ENCODE assay signal across 8 cellular contexts in genomic region chr19:10643968-10644290, GRCh38. TPM values are rescaled to one million over a fixed set of nuclear protein-coding genes. Genes with fewer than 3 reads are reported as not detected.
DNase-seq lines count a peak whose midpoint lies in the region; ATAC-seq and TF ChIP-seq lines count a peak whose summit lies in the region.
"Had no signal": no experiment of that assay in that cellular context is flagged by ENCODE, and none has a peak within 500 bp of the region (broad histone marks: within the 10 kb centered on the region; RNA-seq: fewer than 3 reads in every experiment).

No MANE protein-coding gene starts in this region.

- H3K36me3 Mint-ChIP-seq in H9 (ENCODE audit: insufficient read depth in 1 of 3, low read depth in 3 of 3) (peaks cover 13 to 46% (median 42%) of the 10 kb centered on the region in 3 experiments; a peak in 6 of 7 replicates), neural progenitor cell (peaks cover 11% of the 10 kb centered on the region)

- H3K27me3 ChIP-seq in H9 (ENCODE audit: insufficient read depth, low read length) (no peaks in the 10 kb centered on the region), ascending aorta (no peaks in the 10 kb centered on the region), neural progenitor cell (no peaks in the 10 kb centered on the region)

- H3K4me3 Mint-ChIP-seq in H9 (peak overlapping the region in 1 of 2 experiments; percentile 58; a peak in 2 of 5 replicates), neural progenitor cell (peak overlapping the region; percentile 72)

- no peak overlapping the region for H2AK5ac ChIP-seq in H9 (ENCODE audit: insufficient read length, low read length)

- H2BK12ac ChIP-seq in H9 (ENCODE audit: insufficient read length, low read depth, low read length) = no peak overlapping the region

- WGBS in H9 (ENCODE audit: extremely low coverage, insufficient read length, low lambda C conversion rate) = no CpG with 5 or more reads among the region's 4 CpGs

- H4K91ac ChIP-seq in H9 (ENCODE audit: insufficient read length, low read depth, low read length) = no peak overlapping the region

- no peak overlapping the region for H2BK15ac ChIP-seq in H9 (ENCODE audit: low read depth, low read length)

- H3K36me3 ChIP-seq in ascending aorta = peaks cover 44 to 48% of the 10 kb centered on the region in 2 donors
- H3K36me3 ChIP-seq in neural progenitor cell = no peaks in the 10 kb centered on the region

- no peak overlapping the region for H3K4ac ChIP-seq in H9 (ENCODE audit: low read depth, low read length)

- H3K27ac Mint-ChIP-seq in H9 (peak overlapping the region; percentile 88 to 96 (median 90)), neural progenitor cell (peak overlapping the region; percentile 69)

- H3K9ac ChIP-seq in H9 (ENCODE audit: extremely low read depth, insufficient read length, low read length) (no peak overlapping the region), neural progenitor cell (peak overlapping the region; percentile 7)

- no peaks in the 10 kb centered on the region for H3K27me3 Mint-ChIP-seq in H9 (ENCODE audit: low read depth)
- peaks cover 2% of the 10 kb centered on the region for H3K27me3 Mint-ChIP-seq in neural progenitor cell (ENCODE audit: insufficient read depth, low read depth)

- H3K79me2 ChIP-seq in H9 (ENCODE audit: insufficient read depth, low read length) (no peaks in the 10 kb centered on the region), neural progenitor cell (ENCODE audit: low read depth) (no peaks in the 10 kb centered on the region)

- no peaks in the 10 kb centered on the region for H3K9me3 Mint-ChIP-seq in H9
- no peaks in the 10 kb centered on the region for H3K9me3 Mint-ChIP-seq in neural progenitor cell

- peaks cover 20% of the 10 kb centered on the region for H3F3A ChIP-seq in neural progenitor cell (ENCODE audit: low read depth)

- no peak for DNase-seq in H9
- DNase-seq in ascending aorta (ENCODE audit: low spot score in 2 of 2) = no peak
- DNase-seq in neural progenitor cell (ENCODE audit: low spot score) = no peak
- no peak for DNase-seq in DMS153 (lab: John Stamatoyannopoulos, UW)
- DNase-seq: activated gamma-delta T cell treated with Interleukin-2 at 50 U/mL for 16 hours had no signal

- no peaks in the 10 kb centered on the region for H3K9me3 ChIP-seq in H9 (ENCODE audit: control insufficient read depth, low read depth, low read length)
- H3K9me3 ChIP-seq in ascending aorta = no peaks in the 10 kb centered on the region
- H3K9me3 ChIP-seq in neural progenitor cell (ENCODE audit: low read depth) = no peaks in the 10 kb centered on the region

- no peak overlapping the region for H4K8ac ChIP-seq in H9 (replicated peaks; ENCODE audit: insufficient read length, low read depth, low read length)

- TF ChIP-seq CTCF in H9 (conservative IDR thresholded peaks at IDR 0.05) (no peak), ascending aorta (IDR thresholded peaks at IDR 0.05) (no peak), neural progenitor cell (IDR thresholded peaks at IDR 0.05) (no peak)

- H3K56ac ChIP-seq in H9 (ENCODE audit: insufficient read length, low read depth, low read length) = no peak overlapping the region

- H3K27ac ChIP-seq in H9 (ENCODE audit: insufficient read length, low read depth, low read length) = no peak overlapping the region
- peak overlapping the region; percentile 24 to 53 for H3K27ac ChIP-seq in ascending aorta
- peak overlapping the region; percentile 87 for H3K27ac ChIP-seq in neural progenitor cell

- no peak overlapping the region for H2BK5ac ChIP-seq in H9 (ENCODE audit: insufficient read length, low read length)

- H3K18ac ChIP-seq in H9 (ENCODE audit: insufficient read length, low read depth, low read length) = no peak overlapping the region

- H2BK20ac ChIP-seq in H9 (ENCODE audit: low read depth, low read length, poor library complexity, severe bottlenecking) = no peak overlapping the region

- H3K79me1 ChIP-seq in H9 (ENCODE audit: insufficient read depth, low read depth, low read length, poor library complexity, severe bottlenecking) = no peaks in the 10 kb centered on the region

- no peak overlapping the region for H2BK120ac ChIP-seq in H9 (ENCODE audit: low read depth, low read length, poor library complexity, severe bottlenecking)

- no peak overlapping the region for H3K4me2 ChIP-seq in H9 (ENCODE audit: insufficient read depth, insufficient read length, low read length)
- H3K4me2 ChIP-seq in neural progenitor cell = peak overlapping the region; percentile 54

- H3K4me3 ChIP-seq in ascending aorta (no peak overlapping the region), neural progenitor cell (no peak overlapping the region)
- H3K4me3 ChIP-seq: lung had no signal

- intact Hi-C loops in ascending aorta (cut with DNase I) = loop anchor here (1.0 to 5.0 kb wide), 2 partner anchors 42 to 63 kb away; no protein-coding TSS in a partner anchor

- no peak overlapping the region for H3K23ac ChIP-seq in H9 (ENCODE audit: insufficient read length, low read depth, low read length)

- ATAC-seq in HG02884 (IDR thresholded peaks at IDR 0.05; ENCODE audit: unreplicated experiment) = no peak
- ATAC-seq in HG03095 (IDR thresholded peaks at IDR 0.05; ENCODE audit: unreplicated experiment) = no peak

- H3K14ac ChIP-seq in H9 (ENCODE audit: insufficient read depth, low read length) = no peak overlapping the region

- peaks cover 3% of the 10 kb centered on the region; the same call in 1 of the 2 replicates for H3K4me1 ChIP-seq in H9 (ENCODE audit: insufficient read depth, low read length)
- peaks cover 3 to 19% of the 10 kb centered on the region in 2 donors for H3K4me1 ChIP-seq in ascending aorta
- peaks cover 14% of the 10 kb centered on the region for H3K4me1 ChIP-seq in neural progenitor cell

- H4K20me1 ChIP-seq in H9 (ENCODE audit: control insufficient read depth, insufficient read depth, insufficient read length) (no peaks in the 10 kb centered on the region), neural progenitor cell (ENCODE audit: low read depth) (peaks cover 5% of the 10 kb centered on the region)

- H3K4me1 Mint-ChIP-seq in H9 (peaks cover 27 to 33% of the 10 kb centered on the region in 2 experiments), neural progenitor cell (peaks cover 31% of the 10 kb centered on the region)

- no peak overlapping the region for H2AFZ ChIP-seq in H9 (ENCODE audit: low read length)
- H2AFZ ChIP-seq in neural progenitor cell (replicated peaks) = no peak overlapping the region

- H4K5ac ChIP-seq in H9 (ENCODE audit: insufficient read length, low read depth, low read length) = no peak overlapping the region

- no peaks in the 10 kb centered on the region for H3K23me2 ChIP-seq in H9 (ENCODE audit: insufficient read length, low read depth, low read length, poor library complexity, severe bottlenecking)

- no peak overlapping the region for H3T11ph ChIP-seq in H9 (ENCODE audit: low read length)

RNA-seq across cellular contexts. Expression of gene ILF3, which starts 10.2 kb away (rescaled TPM):
- total RNA-seq in H9 (2021) = 787 and 841 TPM in 2 replicates
- 168 TPM for total RNA-seq in ascending aorta
- total RNA-seq in neural progenitor cell (ENCODE audit: low replicate concordance) = 477 and 633 TPM in 2 replicates

RNA-seq across cellular contexts. Expression of gene SLC44A2, which starts 18.6 kb away (rescaled TPM):
- total RNA-seq in H9 (2021) = 111 and 121 TPM in 2 replicates
- total RNA-seq in ascending aorta = 354 TPM
- total RNA-seq in neural progenitor cell (ENCODE audit: low replicate concordance) = 45.6 and 81.8 TPM in 2 replicates

RNA-seq across cellular contexts. Expression of gene AP1M2, which starts 56.8 kb away (rescaled TPM):
- total RNA-seq in H9 (2021) = 146 and 150 TPM in 2 replicates
- not detected for total RNA-seq in ascending aorta
- total RNA-seq in neural progenitor cell (ENCODE audit: low replicate concordance) = 3.6 and 3.9 TPM in 2 replicates

RNA-seq across cellular contexts. Expression of gene QTRT1, which starts 57.3 kb away (rescaled TPM):
- total RNA-seq in H9 (2021) (63.1 and 63.6 TPM in 2 replicates), ascending aorta (36.8 TPM), neural progenitor cell (ENCODE audit: low replicate concordance) (20.4 and 46.9 TPM in 2 replicates)

Comparison
In these comparisons a context has a peak if more than half of its experiments do, and no peak if none do; other contexts are left out.
1. RNA of gene AP1M2, which starts 56.8 kb away (total RNA-seq): 146 to 150 TPM in H9; 3.6 to 3.9 TPM in neural progenitor cell and not detected in ascending aorta (single experiment); every median in the first group is over 10 times any median in the second.